Comparison of ENCODE assay signal across 9 cellular contexts in genomic region chr13:25752957-25753540, GRCh38.
A peak's percentile ranks its signal among the peaks of the same experiment; 100 is the strongest.
DNase-seq lines count a peak whose midpoint lies in the region; ATAC-seq, FAIRE-seq and TF ChIP-seq lines count a peak whose summit lies in the region.
"Had no signal": no experiment of that assay in that cellular context is flagged by ENCODE, and none has a peak within 500 bp of the region (broad histone marks: within the 10 kb centered on the region; RNA-seq: fewer than 3 reads in every experiment).

No MANE protein-coding gene starts in this region.

- no peak for FAIRE-seq in kidney (lab: Jason Lieb, UNC)

- H3K9me3 ChIP-seq in left lung: no peaks in the 10 kb centered on the region
- H3K9me3 ChIP-seq in SK-N-SH: no peaks in the 10 kb centered on the region
- H3K9me3 ChIP-seq in kidney (ENCODE audit: control insufficient read depth in 1 of 2, low read length in 2 of 2): no peaks in the 10 kb centered on the region

- H3F3A ChIP-seq in SK-N-SH (replicated peaks; ENCODE audit: insufficient read depth): no peaks in the 10 kb centered on the region

- intact Hi-C loops in left lung (cut with DNase I): no loop called here
- intact Hi-C loops in kidney (cut with DNase I): no loop called here

- TF ChIP-seq CTCF in left lung (IDR thresholded peaks at IDR 0.05): no peak
- no peak for TF ChIP-seq CTCF in SK-N-SH (IDR thresholded peaks at IDR 0.05)
- TF ChIP-seq CTCF in kidney (IDR thresholded peaks at IDR 0.05; ENCODE audit: borderline replicate concordance, extremely low read depth, insufficient read depth): no peak

- 24% methylated on average over 5 of the region's 8 CpGs for WGBS in SK-N-SH (ENCODE audit: low lambda C conversion rate)

- H3K36me3 ChIP-seq in left lung (no peaks in the 10 kb centered on the region), SK-N-SH (replicated peaks in 1 of 2; ENCODE audit: control insufficient read depth in 1 of 2, insufficient read depth in 2 of 2, low read length in 1 of 2) (no peaks in the 10 kb centered on the region), kidney (ENCODE audit: control insufficient read depth in 1 of 2, insufficient read depth in 2 of 2, low read length in 2 of 2) (no peaks in the 10 kb centered on the region)

- no peaks in the 10 kb centered on the region for H3K79me2 ChIP-seq in SK-N-SH (ENCODE audit: insufficient read depth)

- no peaks in the 10 kb centered on the region for H3K9me2 ChIP-seq in SK-N-SH

- H4K20me1 ChIP-seq in SK-N-SH (ENCODE audit: insufficient read depth): no peaks in the 10 kb centered on the region

- H3K4me3 ChIP-seq in left lung (no peak overlapping the region), SK-N-SH (ENCODE audit: low read depth in 2 of 2, low read length in 1 of 2) (no peak overlapping the region), kidney (ENCODE audit: low read length in 2 of 2) (no peak overlapping the region)
- H3K4me3 ChIP-seq: SK-N-MC had no signal

- ATAC-seq in left lung (peak; percentile 89), HG03139 (IDR thresholded peaks at IDR 0.05; ENCODE audit: unreplicated experiment) (no peak)

- in situ Hi-C loops in ACHN (cut with HindIII; ENCODE audit: low pct_ligation_motif_present, low pct_unique_long_range_greater_than_20kb, low sequenced_read_pairs): no loop called here
- in situ Hi-C loops in G401 (cut with HindIII; ENCODE audit: low sequenced_read_pairs): no loop called here

- TF ChIP-seq RAD21 in SK-N-SH (IDR thresholded peaks at IDR 0.05; ENCODE audit: low read length): no peak

- H3K27me3 ChIP-seq in left lung (no peaks in the 10 kb centered on the region), SK-N-SH (ENCODE audit: insufficient read depth) (no peaks in the 10 kb centered on the region)

- POLR2A ChIA-PET in SK-N-SH (lab: Yijun Ruan, JAX): no interaction called here

- H3K4me1 ChIP-seq in left lung: no peaks in the 10 kb centered on the region
- peaks cover 0 to 4% of the 10 kb centered on the region in 2 experiments; a peak in 1 of 4 replicates for H3K4me1 ChIP-seq in SK-N-SH (ENCODE audit: control insufficient read depth in 1 of 2, insufficient read depth in 2 of 2, low read depth in 1 of 2, low read length in 1 of 2)
- H3K4me1 ChIP-seq in kidney (ENCODE audit: control insufficient read depth in 1 of 2, insufficient read depth in 1 of 2, low read depth in 1 of 2, low read length in 2 of 2): peaks cover 0 to 2% of the 10 kb centered on the region in 2 donors

- TF ChIP-seq EP300 in SK-N-SH (IDR thresholded peaks at IDR 0.05; ENCODE audit: borderline replicate concordance in 1 of 2, low read depth in 1 of 2, low read length in 1 of 2): no peak

- H2AFZ ChIP-seq in SK-N-SH (ENCODE audit: low read depth): no peak overlapping the region

- DNase-seq in ACHN: peak; percentile 22
- DNase-seq in KG1 (lab: John Stamatoyannopoulos, UW): peak; percentile 28
- DNase-seq in amniotic stem cell (lab: John Stamatoyannopoulos, UW): peak; percentile 38
- DNase-seq in left lung: peak in 1 of 2 donors; percentile 60
- no peak for DNase-seq in SK-N-SH
- no peak for DNase-seq in G401 (ENCODE audit: low spot score)
- DNase-seq in kidney: no peak

- CTCF ChIA-PET in SK-N-SH (lab: Yijun Ruan, JAX): no interaction called here

- no peak overlapping the region for H3K4me2 ChIP-seq in SK-N-SH

- H3K27ac ChIP-seq in left lung (no peak overlapping the region), SK-N-SH (ENCODE audit: low read depth in 2 of 2, low read length in 1 of 2) (no peak overlapping the region), kidney (ENCODE audit: low read depth in 2 of 2, low read length in 2 of 2) (no peak overlapping the region)
- H3K27ac ChIP-seq: SK-N-MC had no signal

- no peak overlapping the region for H3K9ac ChIP-seq in SK-N-SH
- H3K9ac ChIP-seq in kidney (ENCODE audit: low read length in 2 of 2): no peak overlapping the region

TF ChIP-seq in SK-N-SH, 30 proteins besides CTCF, POLR2A, EP300 and RAD21:
- TF ChIP-seq TCF12 (IDR thresholded peaks at IDR 0.05) (no peak), GABPA (IDR thresholded peaks at IDR 0.05; ENCODE audit: low read depth) (no peak), NRF1 (IDR thresholded peaks at IDR 0.05; ENCODE audit: low read depth, low read length) (no peak), RFX5 (IDR thresholded peaks at IDR 0.05; ENCODE audit: low read length) (no peak), ELF1 (IDR thresholded peaks at IDR 0.05) (no peak), TEAD4 (IDR thresholded peaks at IDR 0.05; ENCODE audit: borderline replicate concordance, insufficient read depth) (no peak), SIN3A (IDR thresholded peaks at IDR 0.05; ENCODE audit: borderline replicate concordance, low read depth, low read length) (no peak), EZH2phosphoT487 (IDR thresholded peaks at IDR 0.05; ENCODE audit: borderline replicate concordance, low read depth) (no peak), ZBTB33 (IDR thresholded peaks at IDR 0.05; ENCODE audit: borderline replicate concordance, low read depth) (no peak), YY1 (IDR thresholded peaks at IDR 0.05; ENCODE audit: low read depth) (no peak), NFIC (IDR thresholded peaks at IDR 0.05; ENCODE audit: borderline replicate concordance) (no peak), FOXM1 (IDR thresholded peaks at IDR 0.05; ENCODE audit: low read depth) (no peak), TAF1 (IDR thresholded peaks at IDR 0.05; ENCODE audit: borderline replicate concordance, low read depth, low read length) (no peak), GATA2 (CRISPR knock-in tag; IDR thresholded peaks at IDR 0.05) (no peak)
- TF ChIP-seq, protein P1, sequence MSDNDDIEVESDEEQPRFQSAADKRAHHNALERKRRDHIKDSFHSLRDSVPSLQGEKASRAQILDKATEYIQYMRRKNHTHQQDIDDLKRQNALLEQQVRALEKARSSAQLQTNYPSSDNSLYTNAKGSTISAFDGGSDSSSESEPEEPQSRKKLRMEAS (IDR thresholded peaks at IDR 0.05; ENCODE audit: low read depth): no peak
- TF ChIP-seq, protein P2, sequence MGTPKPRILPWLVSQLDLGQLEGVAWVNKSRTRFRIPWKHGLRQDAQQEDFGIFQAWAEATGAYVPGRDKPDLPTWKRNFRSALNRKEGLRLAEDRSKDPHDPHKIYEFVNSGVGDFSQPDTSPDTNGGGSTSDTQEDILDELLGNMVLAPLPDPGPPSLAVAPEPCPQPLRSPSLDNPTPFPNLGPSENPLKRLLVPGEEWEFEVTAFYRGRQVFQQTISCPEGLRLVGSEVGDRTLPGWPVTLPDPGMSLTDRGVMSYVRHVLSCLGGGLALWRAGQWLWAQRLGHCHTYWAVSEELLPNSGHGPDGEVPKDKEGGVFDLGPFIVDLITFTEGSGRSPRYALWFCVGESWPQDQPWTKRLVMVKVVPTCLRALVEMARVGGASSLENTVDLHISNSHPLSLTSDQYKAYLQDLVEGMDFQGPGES (IDR thresholded peaks at IDR 0.05; ENCODE audit: low read depth, low read length): no peak

Comparison
In these comparisons a context has a peak if more than half of its experiments do, and no peak if none do; other contexts are left out.
1. DNase-seq: peak in ACHN (single experiment), KG1 (single experiment) and amniotic stem cell (single experiment); none in SK-N-SH (single experiment), G401 (single experiment) and kidney (single experiment).